8 cellular contexts compared by ENCODE assay signal in genomic region chr5:177403826-177404640, GRCh38. TPM values are rescaled to one million over a fixed set of nuclear protein-coding genes. Genes with fewer than 3 reads are reported as not detected.
DNase-seq lines count a peak whose midpoint lies in the region; ATAC-seq and TF ChIP-seq lines count a peak whose summit lies in the region.

No MANE protein-coding gene starts in this region.

- peak; percentile 68 for ATAC-seq in GM21717 (IDR thresholded peaks at IDR 0.05; ENCODE audit: unreplicated experiment)

- H3K9me3 ChIP-seq in ES-I3 (ENCODE audit: control insufficient read depth, insufficient read depth, low read length) (no peaks in the 10 kb centered on the region), SJCRH30 (replicated peaks) (no peaks in the 10 kb centered on the region), osteoblast (ENCODE audit: low read depth, low read length) (no peaks in the 10 kb centered on the region), thyroid gland (no peaks in the 10 kb centered on the region)

- DNase-seq in KBM-7 (peak; percentile 86), SJCRH30 (peak; percentile 91), globus pallidus (ENCODE audit: low spot score) (peak; percentile 50), osteoblast (ENCODE audit: insufficient read length, low spot score, missing footprints) (peak; percentile 99), thyroid gland (peak; percentile 83 to 85)
- peak; percentile 44 to 80 (median 56) for DNase-seq in activated naive CD4-positive, alpha-beta T cell (lab: John Stamatoyannopoulos, UW)

- H3K36me3 ChIP-seq in ES-I3 (ENCODE audit: insufficient read depth, low read length) (no peaks in the 10 kb centered on the region), SJCRH30 (no peaks in the 10 kb centered on the region), osteoblast (ENCODE audit: insufficient read depth, low read length) (no peaks in the 10 kb centered on the region), thyroid gland (no peaks in the 10 kb centered on the region)

- H3K79me2 ChIP-seq in osteoblast (ENCODE audit: insufficient read depth, low read length) = no peaks in the 10 kb centered on the region

- no peaks in the 10 kb centered on the region; the same call in 1 of the 2 replicates for H3K4me1 ChIP-seq in ES-I3 (ENCODE audit: insufficient read depth, low read length)
- H3K4me1 ChIP-seq in SJCRH30 = no peaks in the 10 kb centered on the region
- H3K4me1 ChIP-seq in osteoblast (ENCODE audit: insufficient read depth, low read length) = peaks cover 14% of the 10 kb centered on the region
- peaks cover 24 to 37% of the 10 kb centered on the region in 2 donors for H3K4me1 ChIP-seq in thyroid gland

- peak overlapping the region; percentile 64 for H3K9ac ChIP-seq in ES-I3 (ENCODE audit: low read depth, low read length)

- no peaks in the 10 kb centered on the region for H3K27me3 ChIP-seq in SJCRH30
- H3K27me3 ChIP-seq in osteoblast (ENCODE audit: insufficient read depth, low read length) = peaks cover 60% of the 10 kb centered on the region
- peaks cover 17% of the 10 kb centered on the region for H3K27me3 ChIP-seq in thyroid gland

- intact Hi-C loops in thyroid gland (cut with DNase I) = loop anchor here (5.0 kb wide), 1 partner anchor 48 kb away; no protein-coding TSS in a partner anchor

- H3K4me3 ChIP-seq in SJCRH30 = peak overlapping the region; percentile 66
- H3K4me3 ChIP-seq in osteoblast (ENCODE audit: insufficient read depth, low read length) = peak overlapping the region; percentile 73
- H3K4me3 ChIP-seq in thyroid gland (replicated peaks in 1 of 3) = peak overlapping the region in 2 of 3 donors; percentile 4 to 40

- TF ChIP-seq CTCF in osteoblast (IDR thresholded peaks at IDR 0.05; ENCODE audit: extremely low read depth, low read depth, low read length) (peak; percentile 59), thyroid gland (IDR thresholded peaks at IDR 0.05) (peak; percentile 49 to 78 (median 66))

- H2AFZ ChIP-seq in osteoblast (ENCODE audit: low read length) = peak overlapping the region; percentile 92

- H4K20me1 ChIP-seq in osteoblast (ENCODE audit: insufficient read depth, low read length) = no peaks in the 10 kb centered on the region

- 0 to 1% methylated on average over 16 to 28 of the region's 89 CpGs for WGBS in thyroid gland, 2 donors

- H3K4me2 ChIP-seq in osteoblast (ENCODE audit: insufficient read depth, low read length) = peak overlapping the region; percentile 92

- in situ Hi-C loops in KBM-7 (cut with MboI; ENCODE audit: low pct_unique_long_range_greater_than_20kb, low sequenced_read_pairs) = no loop called here

- peak overlapping the region; percentile 53 for H3K27ac ChIP-seq in SJCRH30
- H3K27ac ChIP-seq in osteoblast (ENCODE audit: low read depth, low read length) = no peak overlapping the region
- H3K27ac ChIP-seq in thyroid gland = no peak overlapping the region

- TF ChIP-seq POLR2A in thyroid gland (IDR thresholded peaks at IDR 0.05) = peak in 1 of 2 donors; percentile 18

RNA-seq across cellular contexts. Expression of gene PFN3, which starts 3.6 kb away (rescaled TPM):
- not detected in 2 replicates for total RNA-seq in SJCRH30 (2014; rRNA removed; shearing (Covaris generic))
- total RNA-seq in osteoblast (not detected in 2 replicates), thyroid gland (not detected)

RNA-seq across cellular contexts. Expression of gene F12, which starts 5.3 kb away (rescaled TPM):
- total RNA-seq in SJCRH30 (2014; rRNA removed; shearing (Covaris generic)) = 5.9 and 6.5 TPM in 2 replicates
- total RNA-seq in osteoblast (not detected in 2 replicates), thyroid gland (1 to 10 TPM in 2 of 4 donors, under 1 TPM in 1, not detected in 1; 0.42 to 2.6 (median 1.1) TPM)

RNA-seq across cellular contexts. Expression of gene SLC34A1, which starts 19.8 kb away (rescaled TPM):
- not detected in 2 replicates for total RNA-seq in SJCRH30 (2014; rRNA removed; shearing (Covaris generic))
- total RNA-seq in osteoblast (not detected in 2 replicates), thyroid gland (not detected)

RNA-seq across cellular contexts. Expression of gene GRK6, which starts 22.4 kb away (rescaled TPM):
- 45.1 and 48.4 TPM in 2 replicates for total RNA-seq in SJCRH30 (2014; rRNA removed; shearing (Covaris generic))
- total RNA-seq in osteoblast (18.3 and 19.2 TPM in 2 replicates), thyroid gland (10 to 100 TPM; 14.0 to 27.8 (median 18.8) TPM)

RNA-seq across cellular contexts. Expression of gene PRR7, which starts 42.6 kb away (rescaled TPM):
- 6.4 TPM in 2 replicates for total RNA-seq in SJCRH30 (2014; rRNA removed; shearing (Covaris generic))
- total RNA-seq in osteoblast = 10.0 and 12.7 TPM in 2 replicates
- total RNA-seq in thyroid gland = 1 to 10 TPM; 1.4 to 4.7 (median 4.2) TPM

Comparison
In these comparisons a context has a peak if more than half of its experiments do, and no peak if none do; other contexts are left out.
1. H3K4me3 ChIP-seq: peak in every context shown above with its lines; median percentile 73 in osteoblast; 66 in SJCRH30; 22 in thyroid gland.